In the genomic region with DNA sequence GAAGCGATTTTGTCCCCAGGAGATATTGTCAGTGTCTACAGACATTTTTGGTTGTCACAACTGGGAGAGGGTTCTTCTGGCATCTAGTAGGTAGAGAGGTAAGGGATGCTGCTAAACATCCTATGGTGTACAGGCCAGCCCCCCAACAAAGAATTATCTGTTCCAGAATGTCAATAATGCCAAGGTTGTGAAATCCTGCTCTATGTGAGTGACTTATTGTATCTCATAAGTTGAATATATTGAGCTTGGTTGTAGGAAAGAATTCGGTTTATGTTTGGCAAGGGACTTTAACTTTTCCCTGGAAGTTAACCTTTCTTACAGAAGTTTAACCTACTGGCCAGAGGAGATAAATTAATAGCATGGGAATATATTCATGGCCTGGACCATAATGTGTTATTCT, we compare ENCODE assay signal across 9 cellular contexts. TPM values are rescaled to one million over a fixed set of nuclear protein-coding genes. Genes with fewer than 3 reads are reported as not detected.
"Had no signal": no experiment of that assay in that cellular context is flagged by ENCODE, and none has a peak within 500 bp of the region (broad histone marks: within the 10 kb centered on the region; RNA-seq: fewer than 3 reads in every experiment).

No MANE protein-coding gene starts in this region.

- H3K27ac ChIP-seq: HL-60 had no signal

- FAIRE-seq: HTR-8/SVneo, K562 had no signal

- ATAC-seq: K562 had no signal

- H3K4me3 ChIP-seq: K562 had no signal

- DNase-seq: IMR-90, KBM-7, KG1 had no signal

- H3K27me3 Mint-ChIP-seq: IgD-negative memory B cell had no signal

RNA-seq across cellular contexts. Expression of a gene that starts 52.6 kb away (rescaled TPM):
- total RNA-seq: HT-29, HT1080 had no signal
